Comparison of ENCODE assay signal across 13 cellular contexts in the genomic region with DNA sequence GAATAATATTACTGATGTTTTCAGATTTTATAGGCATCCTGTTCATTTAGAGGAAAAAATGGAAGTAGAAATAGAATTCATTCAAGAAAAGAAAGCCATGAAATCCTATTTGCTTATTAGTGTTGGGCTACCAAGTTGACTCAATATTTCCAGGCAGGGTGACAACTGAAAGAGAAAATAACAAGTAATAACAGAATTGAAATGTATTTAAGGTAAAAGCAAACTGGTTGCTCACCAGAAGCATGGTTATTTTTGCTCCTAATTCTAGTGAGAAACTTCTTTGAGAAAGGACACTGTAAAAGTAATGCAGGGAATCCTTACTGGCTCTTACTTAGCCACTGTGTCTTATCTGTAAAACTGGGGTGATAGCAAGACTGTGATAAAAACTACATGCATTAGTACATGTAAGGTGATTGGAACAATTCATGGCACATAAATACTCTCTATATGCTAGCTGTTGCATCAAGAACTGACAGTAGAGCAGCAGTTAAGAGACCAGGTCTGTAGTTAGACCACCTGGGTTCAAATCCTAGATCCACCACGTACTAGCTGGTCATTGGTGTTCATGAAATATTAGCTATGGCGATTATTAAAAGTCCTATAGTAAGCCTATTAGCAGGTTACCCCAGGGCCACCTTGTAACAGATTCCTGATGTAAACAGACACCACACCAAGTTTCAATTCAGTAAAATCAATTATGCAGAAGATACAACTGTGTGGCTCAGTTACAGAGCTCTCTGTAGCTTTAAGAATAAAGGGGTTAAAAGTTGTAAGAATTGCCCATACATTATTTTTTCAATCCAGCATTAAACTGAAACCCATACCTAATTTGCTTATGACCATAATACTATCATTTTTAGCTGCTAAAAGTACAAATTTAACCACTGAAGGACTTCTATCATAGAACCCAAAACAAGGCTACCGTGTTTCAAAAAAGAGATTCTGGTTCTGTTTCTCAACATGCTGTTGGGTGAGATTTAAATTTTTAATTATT.
DNase-seq lines count a peak whose midpoint lies in the region; ATAC-seq, FAIRE-seq and TF ChIP-seq lines count a peak whose summit lies in the region.
"Had no signal": no experiment of that assay in that cellular context is flagged by ENCODE, and none has a peak within 500 bp of the region (broad histone marks: within the 10 kb centered on the region; RNA-seq: fewer than 3 reads in every experiment).

No MANE protein-coding gene starts in this region.

- FAIRE-seq in RCC 7860 (lab: Jason Lieb, UNC): no peak

- no peak overlapping the region for H3K27ac Mint-ChIP-seq in neural progenitor cell
- H3K27ac Mint-ChIP-seq: effector memory CD8-positive, alpha-beta T cell; natural killer cell treated with Interleukin-12 subunit alpha and Interleukin-12 subunit beta and Interleukin-15 and Interleukin-18, amount 100 ng/mL, for 72 hours had no signal

- H3K4me2 ChIP-seq in neural progenitor cell: no peak overlapping the region

- H3K9me3 Mint-ChIP-seq in neural progenitor cell: no peaks in the 10 kb centered on the region

- no peaks in the 10 kb centered on the region for H3F3A ChIP-seq in neural progenitor cell (ENCODE audit: low read depth)

- no peak overlapping the region for H3K27ac ChIP-seq in effector memory CD4-positive, alpha-beta T cell (ENCODE audit: insufficient read depth, low read length, poor library complexity, severe bottlenecking)
- no peak overlapping the region for H3K27ac ChIP-seq in neural progenitor cell
- H3K27ac ChIP-seq: ascending aorta had no signal

- no peaks in the 10 kb centered on the region for H3K36me3 Mint-ChIP-seq in neural progenitor cell
- H3K36me3 Mint-ChIP-seq: natural killer cell treated with Interleukin-12 subunit alpha and Interleukin-12 subunit beta and Interleukin-15 and Interleukin-18, amount 100 ng/mL, for 72 hours had no signal

- no peaks in the 10 kb centered on the region for H3K4me1 ChIP-seq in effector memory CD4-positive, alpha-beta T cell (ENCODE audit: control insufficient read depth, insufficient read depth, low read length, poor library complexity, severe bottlenecking)
- no peaks in the 10 kb centered on the region for H3K4me1 ChIP-seq in neural progenitor cell
- H3K4me1 ChIP-seq: HAP-1 had no signal

- no peaks in the 10 kb centered on the region for H3K79me2 ChIP-seq in neural progenitor cell (ENCODE audit: low read depth)

- no peak overlapping the region for H3K4me3 ChIP-seq in effector memory CD4-positive, alpha-beta T cell (ENCODE audit: insufficient read depth, low read depth, low read length, poor library complexity, severe bottlenecking)
- no peak overlapping the region for H3K4me3 ChIP-seq in neural progenitor cell
- H3K4me3 ChIP-seq: ascending aorta, HAP-1 had no signal

- H3K4me3 Mint-ChIP-seq in neural progenitor cell: no peak overlapping the region
- H3K4me3 Mint-ChIP-seq: effector memory CD8-positive, alpha-beta T cell; natural killer cell treated with Interleukin-12 subunit alpha and Interleukin-12 subunit beta and Interleukin-15 and Interleukin-18, amount 100 ng/mL, for 72 hours had no signal

- H3K9me3 ChIP-seq in effector memory CD4-positive, alpha-beta T cell (ENCODE audit: control insufficient read depth, low read length): no peaks in the 10 kb centered on the region
- H3K9me3 ChIP-seq in neural progenitor cell (ENCODE audit: low read depth): no peaks in the 10 kb centered on the region
- H3K9me3 ChIP-seq: ascending aorta, HAP-1 had no signal

- H4K20me1 ChIP-seq in neural progenitor cell (ENCODE audit: low read depth): no peaks in the 10 kb centered on the region

- no peaks in the 10 kb centered on the region for H3K36me3 ChIP-seq in effector memory CD4-positive, alpha-beta T cell (ENCODE audit: control insufficient read depth, insufficient read depth, low read length)
- H3K36me3 ChIP-seq in neural progenitor cell: no peaks in the 10 kb centered on the region
- H3K36me3 ChIP-seq: ascending aorta, HAP-1 had no signal

- peak; percentile 51 for DNase-seq in GM20000 (ENCODE audit: low spot score)
- no peak for DNase-seq in effector memory CD4-positive, alpha-beta T cell
- DNase-seq in effector CD8-positive, alpha-beta T cell (lab: John Stamatoyannopoulos, UW): no peak
- no peak for DNase-seq in neural progenitor cell (ENCODE audit: low spot score)
- no peak for DNase-seq in RCC 7860 (ENCODE audit: low spot score)
- DNase-seq: effector memory CD8-positive, alpha-beta T cell; trophoblast cell had no signal

- ATAC-seq in GM18517 (IDR thresholded peaks at IDR 0.05; ENCODE audit: unreplicated experiment) (peak; percentile 73), HG02884 (IDR thresholded peaks at IDR 0.05; ENCODE audit: unreplicated experiment) (peak; percentile 72), HG03521 (IDR thresholded peaks at IDR 0.05; ENCODE audit: unreplicated experiment) (peak; percentile 69)
- ATAC-seq: effector memory CD8-positive, alpha-beta T cell; natural killer cell treated with Interleukin-12 subunit alpha and Interleukin-12 subunit beta and Interleukin-15 and Interleukin-18, amount 100 ng/mL, for 72 hours had no signal

- no peak overlapping the region for H2AFZ ChIP-seq in neural progenitor cell (replicated peaks)

- no peak overlapping the region for H3K9ac ChIP-seq in neural progenitor cell

- no peaks in the 10 kb centered on the region for H3K4me1 Mint-ChIP-seq in neural progenitor cell

- no peaks in the 10 kb centered on the region for H3K27me3 ChIP-seq in effector memory CD4-positive, alpha-beta T cell (replicated peaks; ENCODE audit: control insufficient read depth, insufficient read depth, low read length, poor library complexity, severe bottlenecking)
- no peaks in the 10 kb centered on the region for H3K27me3 ChIP-seq in neural progenitor cell
- H3K27me3 ChIP-seq: ascending aorta had no signal

- H3K27me3 Mint-ChIP-seq in neural progenitor cell (ENCODE audit: insufficient read depth, low read depth): peaks cover 2% of the 10 kb centered on the region
- H3K27me3 Mint-ChIP-seq: effector memory CD8-positive, alpha-beta T cell had no signal

- TF ChIP-seq CTCF in GM20000 (IDR thresholded peaks at IDR 0.05; ENCODE audit: extremely low read depth, missing control alignments) (no peak), neural progenitor cell (IDR thresholded peaks at IDR 0.05) (no peak)
